Comparison of ENCODE assay signal across 31 cellular contexts in the genomic region with DNA sequence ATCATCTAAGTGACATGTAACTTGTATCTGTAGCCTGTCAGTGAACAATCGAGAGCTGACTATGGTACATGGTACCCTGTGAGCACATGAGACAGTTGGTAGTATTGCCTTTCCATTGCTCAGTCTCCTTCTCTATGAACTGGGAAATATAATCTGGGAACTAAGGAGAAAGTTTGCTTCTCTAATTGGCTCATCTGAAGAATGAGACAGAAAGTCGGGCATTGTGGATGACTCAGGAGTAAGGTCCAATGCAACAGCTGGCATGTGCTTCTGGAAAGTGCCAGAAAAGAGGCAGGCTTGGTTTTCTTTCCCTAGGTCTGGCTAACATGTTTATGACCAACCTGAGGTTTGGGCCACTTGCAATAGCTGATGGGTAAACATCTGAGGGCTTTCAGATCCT. TPM values are rescaled to one million over a fixed set of nuclear protein-coding genes. Genes with fewer than 3 reads are reported as not detected.
DNase-seq lines count a peak whose midpoint lies in the region; ATAC-seq, FAIRE-seq and TF ChIP-seq lines count a peak whose summit lies in the region.
"Had no signal": no experiment of that assay in that cellular context is flagged by ENCODE, and none has a peak within 500 bp of the region (broad histone marks: within the 10 kb centered on the region; RNA-seq: fewer than 3 reads in every experiment).

No MANE protein-coding gene starts in this region.

- no peak overlapping the region for H3K27ac Mint-ChIP-seq in astrocyte (ENCODE audit: unreplicated experiment)
- peak overlapping the region; percentile 65 for H3K27ac Mint-ChIP-seq in stimulated activated effector memory CD8-positive, alpha-beta T cell treated with anti-CD3 and anti-CD28 coated beads, Interleukin-12 subunit alpha, Interleukin-12 subunit beta, amount 100 ng/mL, for 72 hours
- H3K27ac Mint-ChIP-seq: activated CD4-positive, alpha-beta memory T cell treated with anti-CD3 and anti-CD28 coated beads, Interleukin-2, amount 10 ng/mL, durations not matched to agents 7 days and 5 days; activated naive CD8-positive, alpha-beta T cell treated with anti-CD3 and anti-CD28 coated beads, Interleukin-2, amount 10 ng/mL, durations not matched to agents 7 days and 5 days; CD8-positive, alpha-beta T cell; dendritic cell treated with granulocyte-macrophage colony-stimulating factor and Interleukin-4, amounts not matched to agents 40 ng/mL and 50 ng/mL, for 4 days; T-cell had no signal

- H3K27me3 Mint-ChIP-seq in astrocyte (ENCODE audit: low read depth, unreplicated experiment), result no peaks in the 10 kb centered on the region
- H3K27me3 Mint-ChIP-seq: activated CD4-positive, alpha-beta memory T cell treated with anti-CD3 and anti-CD28 coated beads, Interleukin-2, amount 10 ng/mL, durations not matched to agents 7 days and 5 days; activated naive CD8-positive, alpha-beta T cell treated with anti-CD3 and anti-CD28 coated beads, Interleukin-2, amount 10 ng/mL, durations not matched to agents 7 days and 5 days; dendritic cell treated with granulocyte-macrophage colony-stimulating factor and Interleukin-4, amounts not matched to agents 40 ng/mL and 50 ng/mL, for 4 days; naive thymus-derived CD8-positive, alpha-beta T cell; T-cell had no signal

- H4K20me1 ChIP-seq in GM23248 (ENCODE audit: insufficient read depth), result no peaks in the 10 kb centered on the region
- peaks cover 25% of the 10 kb centered on the region for H4K20me1 ChIP-seq in astrocyte (ENCODE audit: insufficient read depth, low read length)

- DNase-seq in GM23248 (peak; percentile 56), astrocyte (ENCODE audit: low read depth) (peak; percentile 11), fibroblast of peridontal ligament (ENCODE audit: extremely low read depth) (peak; percentile 78), AG08395 (ENCODE audit: low spot score) (no peak), Ammon's horn (ENCODE audit: low spot score) (no peak), NCI-H774 (lab: John Stamatoyannopoulos, UW) (no peak)
- DNase-seq in stimulated activated effector memory CD8-positive, alpha-beta T cell treated with anti-CD3 and anti-CD28 coated beads, Interleukin-12 subunit alpha, Interleukin-12 subunit beta, amount 100 ng/mL, for 72 hours (ENCODE audit: low spot score in 2 of 2), result no peak
- DNase-seq: activated CD4-positive, alpha-beta memory T cell treated with anti-CD3 and anti-CD28 coated beads, Interleukin-2, amount 10 ng/mL, durations not matched to agents 7 days and 5 days; activated CD4-positive, CD25-positive, alpha-beta regulatory T cell treated with anti-CD3 and anti-CD28 coated beads, Interleukin-2, amount 50 U/mL, for 72 hours; activated effector memory CD4-positive, alpha-beta T cell treated with Interleukin-2 at 50 U/mL for 16 hours; activated naive CD8-positive, alpha-beta T cell treated with anti-CD3 and anti-CD28 coated beads, Interleukin-2, amount 10 ng/mL, durations not matched to agents 7 days and 5 days; CD8-positive, alpha-beta T cell; GDM1; GOT3; KBM-7; naive thymus-derived CD8-positive, alpha-beta T cell; NCI-H1694; NCI-H524; Peyer's patch; stimulated activated CD4-positive, alpha-beta T cell treated with anti-CD3 and anti-CD28 coated beads, Interleukin-4, amount 100 ng/mL, for 24 hours; stimulated activated naive CD8-positive, alpha-beta T cell treated with anti-CD3 and anti-CD28 coated beads, Interleukin-15, Interleukin-2, amounts not matched to agents 100 U/mL and 50 U/mL, for 24 hours; T-cell; tibial artery had no signal

- FAIRE-seq in astrocyte (lab: Jason Lieb, UNC), result no peak
- FAIRE-seq: endometrium, GM18507, TTC549 had no signal

- no peak overlapping the region for H3K9ac ChIP-seq in GM23248
- no peak overlapping the region for H3K9ac ChIP-seq in astrocyte (ENCODE audit: low read length)

- 95 to 96% methylated on average over 2 of the region's 2 CpGs for WGBS in GM23248 (ENCODE audit: low coverage in 1 of 2, low lambda C conversion rate in 2 of 2, missing lambda C conversion rate in 2 of 2), 2 experiments

- in situ Hi-C loops in GM23248 (cut with MboI), result no loop called here

- no peaks in the 10 kb centered on the region for H3K9me3 ChIP-seq in GM23248 (ENCODE audit: low read depth)
- H3K9me3 ChIP-seq in astrocyte (ENCODE audit: insufficient read depth, low read depth, low read length), result no peaks in the 10 kb centered on the region
- H3K9me3 ChIP-seq: breast epithelium, Peyer's patch, SJSA1, tibial artery had no signal

- H3K27me3 ChIP-seq in GM23248 (replicated peaks; ENCODE audit: insufficient read depth) (no peaks in the 10 kb centered on the region), astrocyte (ENCODE audit: insufficient read depth, low read length) (no peaks in the 10 kb centered on the region)
- H3K27me3 ChIP-seq: breast epithelium, Peyer's patch, SJSA1, tibial artery had no signal

- H3K36me3 ChIP-seq in GM23248 (ENCODE audit: low read depth) (peaks cover 54% of the 10 kb centered on the region; the same call in 1 of the 2 replicates), astrocyte (ENCODE audit: insufficient read depth, low read length) (peaks cover 54% of the 10 kb centered on the region)
- H3K36me3 ChIP-seq: breast epithelium had no signal

- H3K4me3 ChIP-seq in GM23248, result no peak overlapping the region
- H3K4me3 ChIP-seq in astrocyte (ENCODE audit: insufficient read depth, low read depth, low read length), result no peak overlapping the region
- H3K4me3 ChIP-seq: breast epithelium, Peyer's patch, SJSA1, tibial artery had no signal

- H3K36me3 Mint-ChIP-seq in astrocyte (ENCODE audit: low read depth, unreplicated experiment), result peaks cover 22% of the 10 kb centered on the region
- peaks cover 94% of the 10 kb centered on the region for H3K36me3 Mint-ChIP-seq in stimulated activated effector memory CD8-positive, alpha-beta T cell treated with anti-CD3 and anti-CD28 coated beads, Interleukin-12 subunit alpha, Interleukin-12 subunit beta, amount 100 ng/mL, for 72 hours

- no peak overlapping the region for H3K4me3 Mint-ChIP-seq in astrocyte (ENCODE audit: unreplicated experiment)
- H3K4me3 Mint-ChIP-seq in stimulated activated effector memory CD8-positive, alpha-beta T cell treated with anti-CD3 and anti-CD28 coated beads, Interleukin-12 subunit alpha, Interleukin-12 subunit beta, amount 100 ng/mL, for 72 hours, result no peak overlapping the region
- H3K4me3 Mint-ChIP-seq: activated CD4-positive, alpha-beta memory T cell treated with anti-CD3 and anti-CD28 coated beads, Interleukin-2, amount 10 ng/mL, durations not matched to agents 7 days and 5 days; activated naive CD8-positive, alpha-beta T cell treated with anti-CD3 and anti-CD28 coated beads, Interleukin-2, amount 10 ng/mL, durations not matched to agents 7 days and 5 days; CD8-positive, alpha-beta T cell; dendritic cell treated with granulocyte-macrophage colony-stimulating factor and Interleukin-4, amounts not matched to agents 40 ng/mL and 50 ng/mL, for 4 days; naive thymus-derived CD8-positive, alpha-beta T cell; T-cell had no signal

- peaks cover 7% of the 10 kb centered on the region for H3K4me1 Mint-ChIP-seq in astrocyte (ENCODE audit: low read depth, unreplicated experiment)
- peaks cover 20% of the 10 kb centered on the region for H3K4me1 Mint-ChIP-seq in stimulated activated effector memory CD8-positive, alpha-beta T cell treated with anti-CD3 and anti-CD28 coated beads, Interleukin-12 subunit alpha, Interleukin-12 subunit beta, amount 100 ng/mL, for 72 hours
- H3K4me1 Mint-ChIP-seq: activated naive CD8-positive, alpha-beta T cell treated with anti-CD3 and anti-CD28 coated beads, Interleukin-2, amount 10 ng/mL, durations not matched to agents 7 days and 5 days; T-cell had no signal

- no peaks in the 10 kb centered on the region for H3F3A ChIP-seq in GM23248 (ENCODE audit: insufficient read depth)

- no peak overlapping the region for H3K27ac ChIP-seq in GM23248
- H3K27ac ChIP-seq in astrocyte (ENCODE audit: low read depth, low read length), result no peak overlapping the region
- H3K27ac ChIP-seq: breast epithelium, Peyer's patch, SJSA1, tibial artery had no signal

- H3K4me2 ChIP-seq in GM23248 (ENCODE audit: unreplicated experiment) (no peak overlapping the region), astrocyte (ENCODE audit: low read length) (no peak overlapping the region)

- no peaks in the 10 kb centered on the region for H3K9me2 ChIP-seq in GM23248 (ENCODE audit: insufficient read depth)

- no peaks in the 10 kb centered on the region for H3K79me2 ChIP-seq in GM23248 (ENCODE audit: insufficient read depth)
- no peaks in the 10 kb centered on the region for H3K79me2 ChIP-seq in astrocyte (ENCODE audit: insufficient read depth, low read length)

- no peaks in the 10 kb centered on the region for H3K9me3 Mint-ChIP-seq in astrocyte (ENCODE audit: unreplicated experiment)
- H3K9me3 Mint-ChIP-seq in stimulated activated effector memory CD8-positive, alpha-beta T cell treated with anti-CD3 and anti-CD28 coated beads, Interleukin-12 subunit alpha, Interleukin-12 subunit beta, amount 100 ng/mL, for 72 hours, result no peaks in the 10 kb centered on the region
- H3K9me3 Mint-ChIP-seq: activated CD4-positive, alpha-beta memory T cell treated with anti-CD3 and anti-CD28 coated beads, Interleukin-2, amount 10 ng/mL, durations not matched to agents 7 days and 5 days; activated naive CD8-positive, alpha-beta T cell treated with anti-CD3 and anti-CD28 coated beads, Interleukin-2, amount 10 ng/mL, durations not matched to agents 7 days and 5 days; CD8-positive, alpha-beta T cell; dendritic cell treated with granulocyte-macrophage colony-stimulating factor and Interleukin-4, amounts not matched to agents 40 ng/mL and 50 ng/mL, for 4 days; naive thymus-derived CD8-positive, alpha-beta T cell; T-cell had no signal

- H3K4me1 ChIP-seq in GM23248 (ENCODE audit: insufficient read depth) (no peaks in the 10 kb centered on the region), astrocyte (ENCODE audit: insufficient read depth, low read length) (no peaks in the 10 kb centered on the region)
- H3K4me1 ChIP-seq: breast epithelium, Peyer's patch, SJSA1, tibial artery had no signal

- no peak for TF ChIP-seq CTCF in astrocyte (IDR thresholded peaks at IDR 0.05; ENCODE audit: insufficient read depth, low read depth, low read length)

- H2AFZ ChIP-seq in GM23248 (no peak overlapping the region), astrocyte (ENCODE audit: low read depth, low read length) (no peak overlapping the region)

- no peak for ATAC-seq in stimulated activated effector memory CD8-positive, alpha-beta T cell treated with anti-CD3 and anti-CD28 coated beads, Interleukin-12 subunit alpha, Interleukin-12 subunit beta, amount 100 ng/mL, for 72 hours
- ATAC-seq in HG02885 (IDR thresholded peaks at IDR 0.05; ENCODE audit: poor library complexity, unreplicated experiment), result no peak
- ATAC-seq: CD8-positive, alpha-beta T cell; left lobe of liver; naive thymus-derived CD8-positive, alpha-beta T cell; stimulated activated naive CD8-positive, alpha-beta T cell treated with anti-CD3 and anti-CD28 coated beads, Interleukin-15, Interleukin-2, amounts not matched to agents 100 U/mL and 50 U/mL, for 24 hours; T-cell had no signal

RNA-seq across cellular contexts. Expression of gene ZZEF1, which starts 51.9 kb away (rescaled TPM):
- 25.3 and 29.0 TPM in 2 replicates for total RNA-seq in GM23248 (2014; rRNA removed; shearing (Covaris generic))
- 3.2 and 4.1 TPM in 2 replicates for polyA plus RNA-seq in GM23248 (2016; fragmentation: Nextera tagmentation; extraction: Ambion mirVana)
- 31.8 and 32.7 TPM in 2 replicates for total RNA-seq in astrocyte

RNA-seq across cellular contexts. Expression of gene CYB5D2, which starts 52.1 kb away (rescaled TPM):
- total RNA-seq in GM23248 (2014; rRNA removed; shearing (Covaris generic)), result 19.1 and 37.8 TPM in 2 replicates
- 32.4 and 35.7 TPM in 2 replicates for polyA plus RNA-seq in GM23248 (2016; fragmentation: Nextera tagmentation; extraction: Ambion mirVana)
- 10.8 and 15.4 TPM in 2 replicates for total RNA-seq in astrocyte

Comparison
In these comparisons a context has a peak if more than half of its experiments do, and no peak if none do; other contexts are left out.
1. DNase-seq: peak in GM23248 (single experiment), astrocyte (single experiment) and fibroblast of peridontal ligament (single experiment); none in stimulated activated effector memory CD8-positive, alpha-beta T cell treated with anti-CD3 and anti-CD28 coated beads, Interleukin-12 subunit alpha, Interleukin-12 subunit beta, amount 100 ng/mL, for 72 hours (0 of 2), AG08395 (single experiment), Ammon's horn (single experiment) and NCI-H774 (single experiment).